Comparison of ENCODE assay signal across 17 cellular contexts in the genomic region with DNA sequence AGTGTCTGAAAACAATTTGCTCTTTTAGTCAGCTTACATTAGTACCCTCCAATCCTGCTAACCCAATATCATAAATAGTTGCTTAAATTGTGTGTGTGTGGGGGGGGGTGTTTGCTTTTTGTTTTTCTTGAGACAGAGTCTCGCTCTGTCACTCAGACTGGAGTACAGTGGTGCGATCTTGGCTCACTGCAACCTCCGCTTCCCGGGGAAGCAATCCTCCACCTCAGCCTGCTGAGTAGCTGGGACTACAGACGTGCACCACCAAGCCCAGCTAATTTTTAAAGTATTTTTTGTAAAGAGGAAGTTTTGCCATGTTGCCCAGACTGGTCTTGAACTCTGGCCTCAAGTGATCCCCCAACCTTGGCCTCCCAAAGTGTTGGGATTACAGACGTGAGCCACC.
DNase-seq lines count a peak whose midpoint lies in the region; ATAC-seq, FAIRE-seq and TF ChIP-seq lines count a peak whose summit lies in the region.
"Had no signal": no experiment of that assay in that cellular context is flagged by ENCODE, and none has a peak within 500 bp of the region (broad histone marks: within the 10 kb centered on the region; RNA-seq: fewer than 3 reads in every experiment).

No MANE protein-coding gene starts in this region.

- 58% methylated on average over 6 of the region's 6 CpGs for WGBS in GM12878 (ENCODE audit: insufficient coverage, insufficient replicate concordance, low lambda C conversion rate, missing lambda C conversion rate)
- WGBS in gastroesophageal sphincter (ENCODE audit: low coverage in 1 of 2), 2 donors, result 35 to 57% methylated on average over 3 to 6 of the region's 6 CpGs

- SMC1A ChIA-PET in GM12878 (lab: Charles Lee; ENCODE audit: uncharacterized antibody, unreplicated experiment), result interaction anchor here (1.1 to 12.0 kb wide), 16 partner anchors 10 to 238 kb away, joined by 3 to 313 read pairs (median 12); a partner anchor contains a TSS

- H3K79me2 ChIP-seq in GM12878 (ENCODE audit: control insufficient read depth, insufficient read depth, low read length), result no peaks in the 10 kb centered on the region

- H3K4me3 ChIP-seq in GM12878 (no peak overlapping the region), gastroesophageal sphincter (no peak overlapping the region), stomach smooth muscle (ENCODE audit: low read length in 2 of 2) (no peak overlapping the region), Peyer's patch (no peak overlapping the region)
- H3K4me3 ChIP-seq: A549 had no signal

- ATAC-seq in GM12878, result no peak
- ATAC-seq in gastroesophageal sphincter, result no peak
- ATAC-seq in GM21367 (IDR thresholded peaks at IDR 0.05; ENCODE audit: unreplicated experiment), result no peak
- ATAC-seq: A549, HepG2 had no signal

- intact Hi-C loops in GM12878 (cut with micrococcal nuclease; ENCODE audit: unreplicated experiment), result no loop called here

- no TSS peak for BruUV-seq in GM12878 (replicated peaks; lab: Mats Ljungman, UMichigan)

- POLR2A ChIA-PET in GM12878 (lab: Charles Lee), result no interaction called here

- RAD21 ChIA-PET in GM12878 (lab: Charles Lee; ENCODE audit: unreplicated experiment), result interaction anchor here (0.6 to 9.3 kb wide), 11 partner anchors 11 to 734 kb away, joined by 3 to 185 read pairs (median 12); no protein-coding TSS in a partner anchor

- H3K4me2 ChIP-seq in GM12878 (ENCODE audit: control insufficient read depth, insufficient read depth), result no peak overlapping the region
- H3K4me2 ChIP-seq: A549 had no signal

- TF ChIP-seq POLR2A in GM12878 (IDR thresholded peaks at IDR 0.05; ENCODE audit: low read depth, low read length) (no peak), gastroesophageal sphincter (IDR thresholded peaks at IDR 0.05) (no peak), Peyer's patch (IDR thresholded peaks at IDR 0.05) (no peak)

- H3K9me3 ChIP-seq in GM12878 (replicated peaks; ENCODE audit: control insufficient read depth, insufficient read depth, low read length) (no peaks in the 10 kb centered on the region), gastroesophageal sphincter (no peaks in the 10 kb centered on the region), stomach smooth muscle (ENCODE audit: control insufficient read depth in 2 of 2, low read length in 2 of 2) (no peaks in the 10 kb centered on the region), Peyer's patch (no peaks in the 10 kb centered on the region)
- H3K9me3 ChIP-seq: A549, BE2C had no signal

- DNase-seq in GM12878 (ENCODE audit: low read depth, low spot score), result no peak
- no peak for DNase-seq in amniotic stem cell (lab: John Stamatoyannopoulos, UW)
- DNase-seq in D721Med (ENCODE audit: insufficient read length, low spot score), result no peak
- DNase-seq in Peyer's patch, result no peak
- DNase-seq: BE2C; CD4-positive, alpha-beta memory T cell; COR-L47; DND-41; GDM1; GOT3; H9 had no signal

- no peaks in the 10 kb centered on the region; a peak in 2 of 4 replicates for H3K27me3 ChIP-seq in GM12878 (replicated peaks in 1 of 2; ENCODE audit: control insufficient read depth in 2 of 2, insufficient read depth in 2 of 2, low read length in 1 of 2)
- H3K27me3 ChIP-seq in gastroesophageal sphincter, result no peaks in the 10 kb centered on the region
- H3K27me3 ChIP-seq in stomach smooth muscle (ENCODE audit: control insufficient read depth in 1 of 2, insufficient read depth in 2 of 2, low read length in 2 of 2), result no peaks in the 10 kb centered on the region
- no peaks in the 10 kb centered on the region for H3K27me3 ChIP-seq in Peyer's patch
- H3K27me3 ChIP-seq: BE2C had no signal

- no peak overlapping the region for H2AFZ ChIP-seq in GM12878 (ENCODE audit: control insufficient read depth, low read depth, low read length)

- TF ChIP-seq CTCF in GM12878 (IDR thresholded peaks at IDR 0.05 in 2 of 3, conservative IDR thresholded peaks at IDR 0.05 in 1 of 3; ENCODE audit: control insufficient read depth in 2 of 3, extremely low read depth in 1 of 3, insufficient read depth in 1 of 3, low read depth in 3 of 3, low read length in 3 of 3) (no peak), gastroesophageal sphincter (IDR thresholded peaks at IDR 0.05) (no peak), D721Med (IDR thresholded peaks at IDR 0.05; ENCODE audit: insufficient read depth, missing control alignments) (no peak), Peyer's patch (IDR thresholded peaks at IDR 0.05) (no peak)

- CTCF ChIA-PET in GM12878 (lab: Yijun Ruan, JAX), result interaction anchor here (1.1 to 12.7 kb wide), 22 partner anchors 11 to 401 kb away, joined by 3 to 348 read pairs (median 12); no protein-coding TSS in a partner anchor

- H3K36me3 ChIP-seq in GM12878 (ENCODE audit: control insufficient read depth in 2 of 2, insufficient read depth in 2 of 2, low read length in 1 of 2), result no peaks in the 10 kb centered on the region
- H3K36me3 ChIP-seq in gastroesophageal sphincter, result peaks cover 0 to 69% of the 10 kb centered on the region in 2 donors
- peaks cover 24 to 35% of the 10 kb centered on the region in 2 donors for H3K36me3 ChIP-seq in stomach smooth muscle (ENCODE audit: control insufficient read depth in 2 of 2, insufficient read depth in 2 of 2, low read length in 2 of 2)
- H3K36me3 ChIP-seq in Peyer's patch, result no peaks in the 10 kb centered on the region
- H3K36me3 ChIP-seq: BE2C had no signal

- TF ChIP-seq RAD21 in GM12878 (IDR thresholded peaks at IDR 0.05; ENCODE audit: insufficient read depth, low read depth, low read length), result no peak

- in situ Hi-C loops in GM12878 (cut with MboI), result loop anchor here (5.0 to 10.0 kb wide), 4 partner anchors 117 to 730 kb away; no protein-coding TSS in a partner anchor

- TF ChIP-seq EP300 in GM12878 (IDR thresholded peaks at IDR 0.05; ENCODE audit: borderline replicate concordance in 1 of 2, control insufficient read depth in 1 of 2, low read depth in 2 of 2, low read length in 2 of 2), result no peak
- no peak for TF ChIP-seq EP300 in gastroesophageal sphincter (IDR thresholded peaks at IDR 0.05)

- H3K27ac ChIP-seq in GM12878 (ENCODE audit: control insufficient read depth, insufficient read depth), result no peak overlapping the region
- peak overlapping the region in 3 of 4 donors; percentile 1 to 62 (median 33) for H3K27ac ChIP-seq in gastroesophageal sphincter
- H3K27ac ChIP-seq in stomach smooth muscle (ENCODE audit: low read length), result peak overlapping the region; percentile 46
- H3K27ac ChIP-seq in Peyer's patch, result no peak overlapping the region
- H3K27ac ChIP-seq: A549, C4-2B had no signal

- FAIRE-seq in GM12878 (lab: Jason Lieb, UNC) (no peak), D721Med (lab: Jason Lieb, UNC) (no peak)
- FAIRE-seq: A549 had no signal

- no peaks in the 10 kb centered on the region for H4K20me1 ChIP-seq in GM12878 (ENCODE audit: control insufficient read depth, insufficient read depth)

- H3K4me1 ChIP-seq in GM12878 (ENCODE audit: control insufficient read depth, insufficient read depth, low read length), result peaks cover 10% of the 10 kb centered on the region; the same call in 1 of the 2 replicates
- H3K4me1 ChIP-seq in gastroesophageal sphincter, result peaks cover 2 to 92% (median 4%) of the 10 kb centered on the region in 3 donors
- peaks cover 70% of the 10 kb centered on the region for H3K4me1 ChIP-seq in stomach smooth muscle (ENCODE audit: control insufficient read depth, insufficient read depth, low read length)
- peaks cover 0 to 7% (median 0%) of the 10 kb centered on the region in 4 donors for H3K4me1 ChIP-seq in Peyer's patch
- H3K4me1 ChIP-seq: BE2C had no signal

- no peak overlapping the region for H3K9ac ChIP-seq in GM12878 (ENCODE audit: control insufficient read depth, insufficient read depth, low read length)
- H3K9ac ChIP-seq in stomach smooth muscle (ENCODE audit: low read length in 2 of 2), result no peak overlapping the region

TF ChIP-seq in GM12878, 131 proteins besides CTCF, POLR2A, EP300 and RAD21:
- no peak for TF ChIP-seq CREB1 (IDR thresholded peaks at IDR 0.05; ENCODE audit: low read depth)
- TF ChIP-seq, protein P1, sequence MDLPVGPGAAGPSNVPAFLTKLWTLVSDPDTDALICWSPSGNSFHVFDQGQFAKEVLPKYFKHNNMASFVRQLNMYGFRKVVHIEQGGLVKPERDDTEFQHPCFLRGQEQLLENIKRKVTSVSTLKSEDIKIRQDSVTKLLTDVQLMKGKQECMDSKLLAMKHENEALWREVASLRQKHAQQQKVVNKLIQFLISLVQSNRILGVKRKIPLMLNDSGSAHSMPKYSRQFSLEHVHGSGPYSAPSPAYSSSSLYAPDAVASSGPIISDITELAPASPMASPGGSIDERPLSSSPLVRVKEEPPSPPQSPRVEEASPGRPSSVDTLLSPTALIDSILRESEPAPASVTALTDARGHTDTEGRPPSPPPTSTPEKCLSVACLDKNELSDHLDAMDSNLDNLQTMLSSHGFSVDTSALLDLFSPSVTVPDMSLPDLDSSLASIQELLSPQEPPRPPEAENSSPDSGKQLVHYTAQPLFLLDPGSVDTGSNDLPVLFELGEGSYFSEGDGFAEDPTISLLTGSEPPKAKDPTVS (IDR thresholded peaks at IDR 0.05; ENCODE audit: low read depth, low read length), result no peak
- no peak for TF ChIP-seq MYC (IDR thresholded peaks at IDR 0.05; ENCODE audit: insufficient read depth, insufficient read length, insufficient replicate concordance, low read length, severe bottlenecking)
- TF ChIP-seq, protein P2, sequence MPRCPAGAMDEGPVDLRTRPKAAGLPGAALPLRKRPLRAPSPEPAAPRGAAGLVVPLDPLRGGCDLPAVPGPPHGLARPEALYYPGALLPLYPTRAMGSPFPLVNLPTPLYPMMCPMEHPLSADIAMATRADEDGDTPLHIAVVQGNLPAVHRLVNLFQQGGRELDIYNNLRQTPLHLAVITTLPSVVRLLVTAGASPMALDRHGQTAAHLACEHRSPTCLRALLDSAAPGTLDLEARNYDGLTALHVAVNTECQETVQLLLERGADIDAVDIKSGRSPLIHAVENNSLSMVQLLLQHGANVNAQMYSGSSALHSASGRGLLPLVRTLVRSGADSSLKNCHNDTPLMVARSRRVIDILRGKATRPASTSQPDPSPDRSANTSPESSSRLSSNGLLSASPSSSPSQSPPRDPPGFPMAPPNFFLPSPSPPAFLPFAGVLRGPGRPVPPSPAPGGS (IDR thresholded peaks at IDR 0.05; ENCODE audit: borderline replicate concordance, insufficient read depth, low read depth, low read length, poor library complexity, severe bottlenecking), result peak; percentile 14
- TF ChIP-seq SIX5 (IDR thresholded peaks at IDR 0.05; ENCODE audit: low read depth, low read length, severe bottlenecking), result no peak
- TF ChIP-seq CBX5 (IDR thresholded peaks at IDR 0.05; ENCODE audit: low read depth), result no peak

Comparison
In these comparisons a context has a peak if more than half of its experiments do, and no peak if none do; other contexts are left out.
1. H3K27ac ChIP-seq: peak in gastroesophageal sphincter (3 of 4) and stomach smooth muscle (single experiment); none in GM12878 (single experiment) and Peyer's patch (0 of 4).